Comparison of ENCODE assay signal across 1 cellular context in genomic region chr17:74210191-74211140, GRCh38.
TF ChIP-seq lines count a peak whose summit lies in the region.

No MANE protein-coding gene starts in this region.

TF ChIP-seq in HEK293, 187 proteins besides CTCF, POLR2A, EP300 and RAD21 (continued from another document):
- TF ChIP-seq PRDM4 (tag by site-specific recombination; IDR thresholded peaks at IDR 0.05) (0 out of 2 replicates have a peak, but pooled peaks have one; percentile 18), TSHZ1 (tag by site-specific recombination; IDR thresholded peaks at IDR 0.05; ENCODE audit: borderline replicate concordance) (peak; percentile 30), KLF1 (tag by site-specific recombination; IDR thresholded peaks at IDR 0.05) (peak; percentile 65), MYNN (tag by site-specific recombination; IDR thresholded peaks at IDR 0.05; ENCODE audit: borderline replicate concordance) (no peak), GLIS1 (tag by site-specific recombination; IDR thresholded peaks at IDR 0.05) (no peak), HOXC10 (CRISPR knock-in tag; IDR thresholded peaks at IDR 0.05) (no peak), HOXA7 (CRISPR knock-in tag; IDR thresholded peaks at IDR 0.05; ENCODE audit: borderline replicate concordance) (no peak), ZNF24 (tag by site-specific recombination; IDR thresholded peaks at IDR 0.05) (0 out of 2 replicates have a peak, but pooled peaks have one; percentile 38), ZNF148 (tag by site-specific recombination; IDR thresholded peaks at IDR 0.05; ENCODE audit: borderline replicate concordance) (no peak), ZNF837 (tag by site-specific recombination; IDR thresholded peaks at IDR 0.05) (no peak), ZNF660 (tag by site-specific recombination; IDR thresholded peaks at IDR 0.05) (peak; percentile 50; the same call in 1 of the 2 replicates), SCRT1 (tag by site-specific recombination; IDR thresholded peaks at IDR 0.05; ENCODE audit: borderline replicate concordance) (peak; percentile 72; the same call in 1 of the 2 replicates), ZFP37 (tag by site-specific recombination; IDR thresholded peaks at IDR 0.05) (peak; percentile 50; the same call in 1 of the 2 replicates), ZNF366 (tag by site-specific recombination; conservative IDR thresholded peaks at IDR 0.05) (peak; percentile 84), ZNF501 (tag by site-specific recombination; IDR thresholded peaks at IDR 0.05) (peak; percentile 72; the same call in 1 of the 2 replicates), HIC1 (tag by site-specific recombination; IDR thresholded peaks at IDR 0.05) (peak; percentile 79), ZNF639 (tag by site-specific recombination; IDR thresholded peaks at IDR 0.05) (peak; percentile 10; the same call in 1 of the 2 replicates)
TF ChIP-seq in HEK293: peak in this region for 38.
